In genomic region chr7:17206354-17206905, GRCh38 we compare ENCODE assay signal across 11 cellular contexts.
DNase-seq lines count a peak whose midpoint lies in the region; ATAC-seq, FAIRE-seq and TF ChIP-seq lines count a peak whose summit lies in the region.
"Had no signal": no experiment of that assay in that cellular context is flagged by ENCODE, and none has a peak within 500 bp of the region (broad histone marks: within the 10 kb centered on the region; RNA-seq: fewer than 3 reads in every experiment).

No MANE protein-coding gene starts in this region.

- H4K20me1 ChIP-seq in GM12878 (ENCODE audit: control insufficient read depth, insufficient read depth), result no peaks in the 10 kb centered on the region

- POLR2A ChIA-PET in GM12878 (lab: Charles Lee), result no interaction called here

- BruUV-seq in GM12878 (replicated peaks; lab: Mats Ljungman, UMichigan), result no TSS peak

- TF ChIP-seq CTCF in GM12878 (IDR thresholded peaks at IDR 0.05 in 2 of 3, conservative IDR thresholded peaks at IDR 0.05 in 1 of 3; ENCODE audit: control insufficient read depth in 2 of 3, extremely low read depth in 1 of 3, insufficient read depth in 1 of 3, low read depth in 3 of 3, low read length in 3 of 3) (no peak), GM13976 (IDR thresholded peaks at IDR 0.05; ENCODE audit: borderline replicate concordance, control extremely low read depth, extremely low read depth, insufficient read depth, missing control alignments) (no peak)

- H3K9ac ChIP-seq in GM12878 (ENCODE audit: control insufficient read depth, insufficient read depth, low read length), result no peak overlapping the region

- H3K4me2 ChIP-seq in GM12878 (ENCODE audit: control insufficient read depth, insufficient read depth), result no peak overlapping the region

- in situ Hi-C loops in GM12878 (cut with MboI), result no loop called here
- in situ Hi-C loops in GM13976 (cut with MboI; ENCODE audit: low sequenced_read_pairs, unreplicated experiment), result no loop called here

- H3K9me3 ChIP-seq in GM12878 (replicated peaks; ENCODE audit: control insufficient read depth, insufficient read depth, low read length), result no peaks in the 10 kb centered on the region
- H3K9me3 ChIP-seq in small intestine (ENCODE audit: control insufficient read depth, low read depth), result no peaks in the 10 kb centered on the region

- peak; percentile 18 for FAIRE-seq in GM19239 (lab: Jason Lieb, UNC)
- no peak for FAIRE-seq in GM12878 (lab: Jason Lieb, UNC)
- no peak for FAIRE-seq in small intestine (lab: Jason Lieb, UNC)

- TF ChIP-seq EP300 in GM12878 (IDR thresholded peaks at IDR 0.05; ENCODE audit: borderline replicate concordance in 1 of 2, control insufficient read depth in 1 of 2, low read depth in 2 of 2, low read length in 2 of 2), result no peak; a peak in 1 of 4 replicates

- CTCF ChIA-PET in GM12878 (lab: Yijun Ruan, JAX), result no interaction called here

- H3K27ac ChIP-seq in GM12878 (ENCODE audit: control insufficient read depth, insufficient read depth) (no peak overlapping the region), small intestine (ENCODE audit: low read depth in 1 of 2, low read length in 1 of 2) (no peak overlapping the region)

- intact Hi-C loops in GM12878 (cut with micrococcal nuclease; ENCODE audit: unreplicated experiment), result no loop called here

- DNase-seq in GM19239 (ENCODE audit: insufficient read length, low spot score) (no peak), NCI-H146 treated with DMSO at 0.1 percent for 48 hours (lab: John Stamatoyannopoulos, UW; ENCODE audit: unreplicated experiment) (peak; percentile 56), GM12878 (ENCODE audit: low read depth, low spot score) (no peak), small intestine (peak; percentile 39), GM13976 (ENCODE audit: low spot score) (no peak), NCI-H510A (lab: John Stamatoyannopoulos, UW) (no peak), HCEC 1CT (no peak)
- DNase-seq: activated CD4-positive, alpha-beta T cell treated with anti-CD3 and anti-CD28 coated beads, Interleukin-2, amount 10 ng/mL, durations not matched to agents 24 days and 14 days; activated T-cell treated with anti-CD3 and anti-CD28 coated beads, Interleukin-2, amount 50 U/mL, for 1 hour; NCI-H2029; T-cell had no signal

- no peaks in the 10 kb centered on the region for H3K27me3 ChIP-seq in GM12878 (replicated peaks in 1 of 2; ENCODE audit: control insufficient read depth in 2 of 2, insufficient read depth in 2 of 2, low read length in 1 of 2)
- no peaks in the 10 kb centered on the region for H3K27me3 ChIP-seq in small intestine (ENCODE audit: control insufficient read depth in 2 of 2, insufficient read depth in 2 of 2, low read length in 2 of 2)

- no peak overlapping the region for H2AFZ ChIP-seq in GM12878 (ENCODE audit: control insufficient read depth, low read depth, low read length)

- H3K4me3 ChIP-seq in GM12878 (no peak overlapping the region), small intestine (ENCODE audit: low read depth in 1 of 2, low read length in 2 of 2) (no peak overlapping the region)

- SMC1A ChIA-PET in GM12878 (lab: Charles Lee; ENCODE audit: uncharacterized antibody, unreplicated experiment), result interaction anchor here (1.0 kb wide), 1 partner anchor 17 kb away, joined by 3 read pairs; no protein-coding TSS in a partner anchor

- RAD21 ChIA-PET in GM12878 (lab: Charles Lee; ENCODE audit: unreplicated experiment), result no interaction called here

- no peak for TF ChIP-seq RAD21 in GM12878 (IDR thresholded peaks at IDR 0.05; ENCODE audit: insufficient read depth, low read depth, low read length)

- H3K36me3 ChIP-seq in GM12878 (ENCODE audit: control insufficient read depth in 2 of 2, insufficient read depth in 2 of 2, low read length in 1 of 2) (no peaks in the 10 kb centered on the region), small intestine (ENCODE audit: control insufficient read depth in 2 of 2, insufficient read depth in 2 of 2, low read length in 2 of 2) (no peaks in the 10 kb centered on the region)

- 95% methylated on average over 3 of the region's 3 CpGs for WGBS in GM12878 (ENCODE audit: insufficient coverage, insufficient replicate concordance, low lambda C conversion rate, missing lambda C conversion rate)
- 78 to 84% (median 82%) methylated on average over 3 of the region's 3 CpGs for WGBS in small intestine, 3 donors

- no peaks in the 10 kb centered on the region for H3K79me2 ChIP-seq in GM12878 (ENCODE audit: control insufficient read depth, insufficient read depth, low read length)

- ATAC-seq in GM12878, result peak; percentile 89
- ATAC-seq: T-cell had no signal

- H3K4me1 ChIP-seq in GM12878 (ENCODE audit: control insufficient read depth, insufficient read depth, low read length), result no peaks in the 10 kb centered on the region
- H3K4me1 ChIP-seq in small intestine (ENCODE audit: control insufficient read depth in 2 of 2, insufficient read depth in 1 of 2, low read depth in 1 of 2, low read length in 1 of 2), result no peaks in the 10 kb centered on the region

- no peak for TF ChIP-seq POLR2A in GM12878 (IDR thresholded peaks at IDR 0.05; ENCODE audit: low read depth, low read length)

TF ChIP-seq in GM12878, 131 proteins besides CTCF, POLR2A, EP300 and RAD21 (continues in another document):
- TF ChIP-seq SPI1 (IDR thresholded peaks at IDR 0.05; ENCODE audit: borderline replicate concordance, insufficient read depth, low read depth, low read length) (peak; percentile 57; the same call in 1 of the 2 replicates), SIX5 (IDR thresholded peaks at IDR 0.05; ENCODE audit: low read depth, low read length, severe bottlenecking) (no peak), ATF3 (IDR thresholded peaks at IDR 0.05; ENCODE audit: borderline replicate concordance, extremely low read depth, low read depth, low read length) (no peak), E2F8 (IDR thresholded peaks at IDR 0.05; ENCODE audit: low read depth, partially characterized antibody) (no peak), CHD4 (IDR thresholded peaks at IDR 0.05) (no peak), MTA2 (IDR thresholded peaks at IDR 0.05; ENCODE audit: low read depth) (peak; percentile 58), DPF2 (IDR thresholded peaks at IDR 0.05) (0 out of 2 replicates have a peak, but pooled peaks have one; percentile 29), BRCA1 (IDR thresholded peaks at IDR 0.05; ENCODE audit: low read depth, low read length) (no peak), ATF7 (IDR thresholded peaks at IDR 0.05; ENCODE audit: low read depth) (peak; percentile 59; the same call in 1 of the 2 replicates), TCF3 (IDR thresholded peaks at IDR 0.05; ENCODE audit: borderline replicate concordance, insufficient read depth, low read depth, low read length) (no peak), BCL11A (IDR thresholded peaks at IDR 0.05; ENCODE audit: low read depth, low read length) (no peak), SMAD1 (IDR thresholded peaks at IDR 0.05; ENCODE audit: low read depth, partially characterized antibody) (no peak), NKRF (conservative IDR thresholded peaks at IDR 0.05) (no peak), MLLT1 (IDR thresholded peaks at IDR 0.05) (no peak)

Comparison
In these comparisons a context has a peak if more than half of its experiments do, and no peak if none do; other contexts are left out.
1. DNase-seq: peak in NCI-H146 treated with DMSO at 0.1 percent for 48 hours (single experiment) and small intestine (single experiment); none in GM19239 (single experiment), GM12878 (single experiment), GM13976 (single experiment), NCI-H510A (single experiment) and HCEC 1CT (single experiment).